Comparison of ENCODE assay signal across 12 cellular contexts in genomic region chr6:105374010-105374420, GRCh38. TPM values are rescaled to one million over a fixed set of nuclear protein-coding genes. Genes with fewer than 3 reads are reported as not detected.
DNase-seq lines count a peak whose midpoint lies in the region; ATAC-seq, FAIRE-seq and TF ChIP-seq lines count a peak whose summit lies in the region.
"Had no signal": no experiment of that assay in that cellular context is flagged by ENCODE, and none has a peak within 500 bp of the region (broad histone marks: within the 10 kb centered on the region; RNA-seq: fewer than 3 reads in every experiment).

No MANE protein-coding gene starts in this region.

- intact Hi-C loops in left colon (cut with DNase I, micrococcal nuclease), result no loop called here

- no peaks in the 10 kb centered on the region for H3F3A ChIP-seq in SK-N-SH (replicated peaks; ENCODE audit: insufficient read depth)

- no peaks in the 10 kb centered on the region for H3K9me3 Mint-ChIP-seq in T-cell
- H3K9me3 Mint-ChIP-seq: activated naive CD8-positive, alpha-beta T cell treated with anti-CD3 and anti-CD28 coated beads, Interleukin-2, amount 50 U/mL, for 24 hours had no signal

- no peak for TF ChIP-seq RAD21 in SK-N-SH (IDR thresholded peaks at IDR 0.05; ENCODE audit: low read length)

- no peak overlapping the region; a peak in 1 of 4 replicates for H3K27ac ChIP-seq in SK-N-SH (ENCODE audit: low read depth in 2 of 2, low read length in 1 of 2)
- H3K27ac ChIP-seq: parathyroid adenoma had no signal

- peak; percentile 67 for ATAC-seq in SK-N-SH treated with all-trans-retinoic acid at 6 μM for 48 hours
- ATAC-seq in left colon, result peak; percentile 30
- no peak for ATAC-seq in T-cell (replicated peaks in 1 of 4)
- ATAC-seq: activated naive CD8-positive, alpha-beta T cell treated with anti-CD3 and anti-CD28 coated beads, Interleukin-2, amount 50 U/mL, for 24 hours had no signal

- POLR2A ChIA-PET in SK-N-SH (lab: Yijun Ruan, JAX), result no interaction called here
- POLR2A ChIA-PET in T-cell (lab: Charles Lee), result interaction anchor here in 1 of 2 donors (0.7 kb wide), 1 partner anchor 47 kb away, joined by 6 read pairs; no protein-coding TSS in a partner anchor

- 0 out of 2 replicates have a peak, but pooled peaks cover 4% of the 10 kb centered on the region for H3K79me2 ChIP-seq in SK-N-SH (ENCODE audit: insufficient read depth)
- H3K79me2 ChIP-seq: parathyroid adenoma had no signal

- H3K9me2 ChIP-seq in SK-N-SH, result no peaks in the 10 kb centered on the region

- H3K4me3 ChIP-seq in SK-N-SH (ENCODE audit: low read depth in 2 of 2, low read length in 1 of 2) (no peak overlapping the region), bronchial epithelial cell (ENCODE audit: low read depth, low read length) (no peak overlapping the region)

- H2AFZ ChIP-seq in SK-N-SH (ENCODE audit: low read depth), result no peak overlapping the region
- H2AFZ ChIP-seq: parathyroid adenoma had no signal

- H3K9me3 ChIP-seq in SK-N-SH, result no peaks in the 10 kb centered on the region

- H3K36me3 ChIP-seq in SK-N-SH (replicated peaks in 1 of 2; ENCODE audit: control insufficient read depth in 1 of 2, insufficient read depth in 2 of 2, low read length in 1 of 2) (peaks cover 46 to 55% of the 10 kb centered on the region in 2 experiments), bronchial epithelial cell (ENCODE audit: control insufficient read depth, insufficient read depth, low read length) (peaks cover 6% of the 10 kb centered on the region)

- TF ChIP-seq CTCF in SK-N-SH (IDR thresholded peaks at IDR 0.05) (no peak), bronchial epithelial cell (IDR thresholded peaks at IDR 0.05; ENCODE audit: insufficient read depth, low read length, severe bottlenecking) (no peak)

- FAIRE-seq in bronchial epithelial cell (lab: Jason Lieb, UNC) (peak; percentile 86), urothelium cell line (lab: Jason Lieb, UNC) (no peak)

- H3K4me1 Mint-ChIP-seq in T-cell, result peaks cover 9 to 10% (median 10%) of the 10 kb centered on the region in 3 donors
- H3K4me1 Mint-ChIP-seq: activated naive CD8-positive, alpha-beta T cell treated with anti-CD3 and anti-CD28 coated beads, Interleukin-2, amount 50 U/mL, for 24 hours had no signal

- no peak overlapping the region for H3K27ac Mint-ChIP-seq in T-cell
- H3K27ac Mint-ChIP-seq: activated naive CD8-positive, alpha-beta T cell treated with anti-CD3 and anti-CD28 coated beads, Interleukin-2, amount 50 U/mL, for 24 hours had no signal

- no peaks in the 10 kb centered on the region for H3K27me3 ChIP-seq in SK-N-SH (ENCODE audit: insufficient read depth)
- no peaks in the 10 kb centered on the region for H3K27me3 ChIP-seq in bronchial epithelial cell (ENCODE audit: control insufficient read depth, insufficient read depth, low read length)

- H4K20me1 ChIP-seq in SK-N-SH (ENCODE audit: insufficient read depth), result no peaks in the 10 kb centered on the region; the same call in 1 of the 2 replicates

- WGBS in SK-N-SH (ENCODE audit: low lambda C conversion rate), result 73% methylated on average over 4 of the region's 4 CpGs

- DNase-seq in SK-N-SH (no peak), bronchial epithelial cell (ENCODE audit: low read depth) (peak; percentile 93), left colon (no peak), urothelium cell line (ENCODE audit: low spot score) (peak; percentile 28), T-cell (no peak), NCI-H526 treated with DMSO at 0.1 percent for 48 hours (lab: John Stamatoyannopoulos, UW) (no peak), UCSD-AML1 (lab: John Stamatoyannopoulos, UW; ENCODE audit: unreplicated experiment) (no peak)
- DNase-seq: activated naive CD8-positive, alpha-beta T cell treated with anti-CD3 and anti-CD28 coated beads, Interleukin-2, amount 50 U/mL, for 24 hours; kidney glomerular epithelial cell; NCI-H1930 had no signal

- peaks cover 44% of the 10 kb centered on the region for H3K36me3 Mint-ChIP-seq in T-cell

- peaks cover 0 to 2% of the 10 kb centered on the region in 2 experiments; a peak in 3 of 4 replicates for H3K4me1 ChIP-seq in SK-N-SH (ENCODE audit: control insufficient read depth in 1 of 2, insufficient read depth in 2 of 2, low read depth in 1 of 2, low read length in 1 of 2)
- H3K4me1 ChIP-seq: parathyroid adenoma had no signal

- H3K9ac ChIP-seq in SK-N-SH, result no peak overlapping the region
- H3K9ac ChIP-seq: parathyroid adenoma had no signal

- no peak overlapping the region for H3K4me2 ChIP-seq in SK-N-SH

- TF ChIP-seq EP300 in SK-N-SH (IDR thresholded peaks at IDR 0.05; ENCODE audit: borderline replicate concordance in 1 of 2, low read depth in 1 of 2, low read length in 1 of 2), result no peak

- H3K27me3 Mint-ChIP-seq in T-cell, result no peaks in the 10 kb centered on the region
- H3K27me3 Mint-ChIP-seq: activated naive CD8-positive, alpha-beta T cell treated with anti-CD3 and anti-CD28 coated beads, Interleukin-2, amount 50 U/mL, for 24 hours had no signal

- CTCF ChIA-PET in SK-N-SH (lab: Yijun Ruan, JAX), result interaction anchor here (1.4 to 7.2 kb wide), 4 partner anchors 11 to 286 kb away, joined by 3 to 25 read pairs (median 8); partner anchors contain the start of gene PREP
- CTCF ChIA-PET in T-cell (lab: Charles Lee), result interaction anchor here in 1 of 2 donors (0.8 kb wide), 1 partner anchor 29 kb away, joined by 3 read pairs; the partner anchor contains the start of gene PREP

- H3K4me3 Mint-ChIP-seq in T-cell, result no peak overlapping the region
- H3K4me3 Mint-ChIP-seq: activated naive CD8-positive, alpha-beta T cell treated with anti-CD3 and anti-CD28 coated beads, Interleukin-2, amount 50 U/mL, for 24 hours had no signal

TF ChIP-seq in SK-N-SH treated with all-trans-retinoic acid at 6 μM for 48 hours, 23 proteins besides CTCF, POLR2A, EP300 and RAD21 (continues in another document):
- TF ChIP-seq CSDC2 (CRISPR knock-in tag; IDR thresholded peaks at IDR 0.05) (no peak), PATZ1 (CRISPR knock-in tag; IDR thresholded peaks at IDR 0.05; ENCODE audit: borderline replicate concordance) (no peak), ISL1 (CRISPR knock-in tag; IDR thresholded peaks at IDR 0.05) (peak; percentile 51), BACH2 (CRISPR knock-in tag; IDR thresholded peaks at IDR 0.05; ENCODE audit: borderline replicate concordance) (no peak), PPARA (CRISPR knock-in tag; IDR thresholded peaks at IDR 0.05; ENCODE audit: borderline replicate concordance) (no peak), ZNF565 (CRISPR knock-in tag; conservative IDR thresholded peaks at IDR 0.05; ENCODE audit: low read depth) (no peak), ZNF8 (CRISPR knock-in tag; IDR thresholded peaks at IDR 0.05) (no peak)

TF ChIP-seq in SK-N-SH, 30 proteins besides CTCF, POLR2A, EP300 and RAD21:
- TF ChIP-seq JUND (IDR thresholded peaks at IDR 0.05) (no peak), TAF1 (IDR thresholded peaks at IDR 0.05; ENCODE audit: borderline replicate concordance, low read depth, low read length) (no peak), POLR2AphosphoS5 (IDR thresholded peaks at IDR 0.05; ENCODE audit: low read depth, low read length) (no peak), NRF1 (IDR thresholded peaks at IDR 0.05; ENCODE audit: low read depth, low read length) (no peak), IRF3 (IDR thresholded peaks at IDR 0.05; ENCODE audit: low read depth, low read length) (no peak)

RNA-seq across cellular contexts. Expression of gene PREP, which starts 28.9 kb away (rescaled TPM):
- polyA plus RNA-seq in SK-N-SH (2012; rRNA removed), result 15.9 and 20.9 TPM in 2 replicates
- 31.7 and 34.5 TPM in 2 replicates for polyA plus RNA-seq in SK-N-SH (2012; cell fraction: cytosol; rRNA removed)
- polyA plus RNA-seq in SK-N-SH (2012; cell fraction: nucleus; rRNA removed), result 19.4 and 30.5 TPM in 2 replicates
- total RNA-seq in bronchial epithelial cell (30.5 and 32.1 TPM in 2 replicates), left colon (10 to 100 TPM; 73.2 to 80.1 TPM), T-cell (10 to 100 TPM; 27.4 to 34.0 (median 30.7) TPM)

Comparison
In these comparisons a context has a peak if more than half of its experiments do, and no peak if none do; other contexts are left out.
1. ATAC-seq: peak in SK-N-SH treated with all-trans-retinoic acid at 6 μM for 48 hours (single experiment) and left colon (single experiment); none in T-cell (0 of 4).
2. DNase-seq: peak in bronchial epithelial cell (single experiment) and urothelium cell line (single experiment); none in SK-N-SH (single experiment), left colon (0 of 2), T-cell (0 of 34), NCI-H526 treated with DMSO at 0.1 percent for 48 hours (single experiment) and UCSD-AML1 (single experiment).